ENCODE assay signal across 8 cellular contexts in the genomic region with DNA sequence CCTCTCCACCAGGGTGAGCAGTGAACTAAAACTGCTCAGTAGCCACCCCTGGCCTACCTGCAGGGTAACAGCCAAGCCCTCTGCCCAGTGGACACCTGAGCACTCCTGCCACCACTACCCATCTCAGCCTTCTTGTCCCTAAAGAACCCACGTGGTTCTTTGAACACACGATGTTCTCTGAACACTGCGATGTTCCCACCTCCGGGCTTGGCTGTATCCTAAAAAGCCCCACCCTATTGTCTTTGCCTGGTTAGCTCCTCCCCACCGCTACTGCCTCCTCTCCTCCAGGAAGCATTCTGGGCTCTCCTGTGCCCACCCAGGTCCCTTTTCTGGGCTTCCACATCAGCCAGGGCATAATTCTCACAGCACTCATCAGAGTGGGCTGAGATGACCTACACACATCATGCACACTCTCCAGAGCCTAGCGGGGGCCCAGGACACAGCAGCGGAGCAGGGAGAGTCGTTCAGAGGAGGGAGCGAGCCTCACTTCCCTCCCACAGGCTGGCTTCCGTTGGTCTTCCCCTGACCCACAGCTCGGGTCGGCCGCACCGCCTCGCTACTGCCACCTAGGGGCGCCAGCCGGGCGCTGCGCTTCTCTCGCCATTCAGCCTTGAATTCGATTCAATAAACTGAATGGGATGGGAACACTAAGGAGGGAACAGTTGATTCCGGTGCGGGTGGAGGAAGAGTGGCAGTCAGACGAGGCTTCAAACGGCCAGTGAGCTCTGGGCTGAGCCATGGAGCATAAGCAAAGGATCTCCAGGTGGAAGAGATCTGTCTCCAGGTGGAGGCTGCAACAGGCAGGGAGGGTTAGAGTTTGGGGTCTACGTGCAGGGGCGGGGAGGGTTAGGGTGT. TPM values are rescaled to one million over a fixed set of nuclear protein-coding genes. Genes with fewer than 3 reads are reported as not detected.
DNase-seq lines count a peak whose midpoint lies in the region; ATAC-seq and TF ChIP-seq lines count a peak whose summit lies in the region.

No MANE protein-coding gene starts in this region.

- 12% methylated on average over 27 of the region's 27 CpGs for WGBS in aorta, 2 donors

- intact Hi-C loops in aorta (cut with DNase I), result loop anchor here (5.0 to 10.0 kb wide), 2 partner anchors 55 to 147 kb away; no protein-coding TSS in a partner anchor

- peak; percentile 89 for ATAC-seq in aorta (ENCODE audit: low FRiP score)

- TF ChIP-seq POLR2A in GM18951 (IDR thresholded peaks at IDR 0.05; ENCODE audit: extremely low read depth, insufficient read depth, insufficient read length), result peak; percentile 25

- DNase-seq in AG04449 (ENCODE audit: low read depth, low spot score) (peak; percentile 10), NCI-H1105 (lab: John Stamatoyannopoulos, UW) (peak; percentile 19), T-helper 9 cell (peak; percentile 67), astrocyte of the hippocampus (ENCODE audit: low read depth, low spot score) (peak; percentile 92), hippocampal formation (lab: John Stamatoyannopoulos, UW) (peak; percentile 36 to 58), retina (peak; percentile 88), aorta (peak; percentile 85 to 94)

- H3K36me3 ChIP-seq in aorta (ENCODE audit: control insufficient read depth in 1 of 2, insufficient read depth in 2 of 2, low read length in 1 of 2), result no peaks in the 10 kb centered on the region

- in situ Hi-C loops in GM18951 (cut with MboI; ENCODE audit: low sequenced_read_pairs, unreplicated experiment), result loop anchor here (25.0 kb wide), 1 partner anchor 260 kb away; no protein-coding TSS in a partner anchor

- no peaks in the 10 kb centered on the region for H3K27me3 ChIP-seq in aorta (ENCODE audit: control insufficient read depth in 1 of 2, insufficient read depth in 2 of 2, low read length in 1 of 2)

- H3K9me3 ChIP-seq in aorta (ENCODE audit: control insufficient read depth, low read length), result no peaks in the 10 kb centered on the region

- TF ChIP-seq CTCF in AG04449 (IDR thresholded peaks at IDR 0.05; ENCODE audit: insufficient read depth, low read length, missing control alignments), result peak; percentile 98

- peaks cover 0 to 8% of the 10 kb centered on the region in 2 donors for H3K4me1 ChIP-seq in aorta (ENCODE audit: control insufficient read depth in 1 of 2, insufficient read depth in 2 of 2, low read length in 2 of 2)

- peak overlapping the region in 1 of 2 donors; percentile 22 for H3K27ac ChIP-seq in aorta (ENCODE audit: low read depth in 1 of 2, low read length in 2 of 2)

- POLR2A ChIA-PET in AG04449 (lab: Yijun Ruan, JAX), result interaction anchor here (0.9 kb wide), 1 partner anchor 58 kb away, joined by 3 read pairs; no protein-coding TSS in a partner anchor

- peak overlapping the region; percentile 46 for H3K4me3 ChIP-seq in AG04449 (ENCODE audit: low read depth, low read length)
- no peak overlapping the region for H3K4me3 ChIP-seq in aorta (ENCODE audit: low read length in 2 of 2)

- CTCF ChIA-PET in AG04449 (lab: Yijun Ruan, JAX), result interaction anchor here (0.7 to 9.3 kb wide), 33 partner anchors 11 to 251 kb away, joined by 3 to 103 read pairs (median 5); partner anchors contain the start of genes SNAPC2 and TIMM44

RNA-seq across cellular contexts. Expression of gene ELAVL1, which starts 3.2 kb away (rescaled TPM):
- total RNA-seq in aorta, result 10 to 100 TPM; 48.5 to 48.9 TPM
- polyA plus RNA-seq in aorta, result 10 to 100 TPM in 1 of 2 donors, 1 to 10 TPM in 1; 8.1 to 24.2 TPM

RNA-seq across cellular contexts. Expression of gene CCL25, which starts 50.3 kb away (rescaled TPM):
- not detected for total RNA-seq in aorta
- polyA plus RNA-seq in aorta, result 10 to 100 TPM in 1 of 2 donors, not detected in 1; 25.2 TPM

RNA-seq across cellular contexts. Expression of gene TIMM44, which starts 58.8 kb away (rescaled TPM):
- 10 to 100 TPM; 44.5 to 53.5 TPM for total RNA-seq in aorta
- 100 to 1,000 TPM in 1 of 2 donors, 10 to 100 TPM in 1; 26.4 to 126 TPM for polyA plus RNA-seq in aorta

Comparison
In these comparisons a context has a peak if more than half of its experiments do, and no peak if none do; other contexts are left out.
1. DNase-seq: peak in every context shown above with its lines; median percentile 92 in astrocyte of the hippocampus; 90 in aorta; 88 in retina; 67 in T-helper 9 cell; 47 in hippocampal formation; 19 in NCI-H1105; 10 in AG04449.